12 cellular contexts compared by ENCODE assay signal in genomic region chr6:9516207-9516606, GRCh38.
A peak's percentile ranks its signal among the peaks of the same experiment; 100 is the strongest.
DNase-seq lines count a peak whose midpoint lies in the region; ATAC-seq and TF ChIP-seq lines count a peak whose summit lies in the region.
"Had no signal": no experiment of that assay in that cellular context is flagged by ENCODE, and none has a peak within 500 bp of the region (broad histone marks: within the 10 kb centered on the region; RNA-seq: fewer than 3 reads in every experiment).

No MANE protein-coding gene starts in this region.

- H3K27me3 Mint-ChIP-seq in activated T-cell treated with anti-CD3 and anti-CD28 coated beads, Interleukin-2, amount 50 U/mL, for 24 hours, result no peaks in the 10 kb centered on the region
- H3K27me3 Mint-ChIP-seq: activated naive CD4-positive, alpha-beta T cell treated with anti-CD3 and anti-CD28 coated beads, Interleukin-2, amount 50 U/mL, for 24 hours had no signal

- in situ Hi-C loops in SK-MEL-5 (cut with HindIII; ENCODE audit: low pct_unique_long_range_greater_than_20kb, low sequenced_read_pairs), result no loop called here

- no peak overlapping the region for H3K4me3 ChIP-seq in fibroblast of pulmonary artery (replicated peaks; ENCODE audit: low read depth, low read length)
- H3K4me3 ChIP-seq: smooth muscle cell had no signal

- no peak for ATAC-seq in HG03571 (IDR thresholded peaks at IDR 0.05; ENCODE audit: unreplicated experiment)

- H3K36me3 Mint-ChIP-seq in activated T-cell treated with anti-CD3 and anti-CD28 coated beads, Interleukin-2, amount 50 U/mL, for 24 hours (ENCODE audit: low read depth), result no peaks in the 10 kb centered on the region
- H3K36me3 Mint-ChIP-seq: activated naive CD4-positive, alpha-beta T cell treated with anti-CD3 and anti-CD28 coated beads, Interleukin-2, amount 50 U/mL, for 24 hours had no signal

- TF ChIP-seq CTCF in fibroblast of pulmonary artery (IDR thresholded peaks at IDR 0.05; ENCODE audit: low read length, missing control alignments), result no peak

- H3K9me3 Mint-ChIP-seq in activated T-cell treated with anti-CD3 and anti-CD28 coated beads, Interleukin-2, amount 50 U/mL, for 24 hours, result peaks cover 4% of the 10 kb centered on the region

- intact Hi-C loops in cardiac septum (cut with DNase I), result no loop called here

- H3K4me3 Mint-ChIP-seq in activated T-cell treated with anti-CD3 and anti-CD28 coated beads, Interleukin-2, amount 50 U/mL, for 24 hours, result no peak overlapping the region
- H3K4me3 Mint-ChIP-seq: activated naive CD4-positive, alpha-beta T cell treated with anti-CD3 and anti-CD28 coated beads, Interleukin-2, amount 50 U/mL, for 24 hours had no signal

- H3K27ac Mint-ChIP-seq in activated T-cell treated with anti-CD3 and anti-CD28 coated beads, Interleukin-2, amount 50 U/mL, for 24 hours, result no peak overlapping the region
- H3K27ac Mint-ChIP-seq: activated naive CD4-positive, alpha-beta T cell treated with anti-CD3 and anti-CD28 coated beads, Interleukin-2, amount 50 U/mL, for 24 hours had no signal

- H3K4me1 Mint-ChIP-seq in activated T-cell treated with anti-CD3 and anti-CD28 coated beads, Interleukin-2, amount 50 U/mL, for 24 hours (ENCODE audit: low read depth), result peaks cover 2% of the 10 kb centered on the region
- H3K4me1 Mint-ChIP-seq: activated naive CD4-positive, alpha-beta T cell treated with anti-CD3 and anti-CD28 coated beads, Interleukin-2, amount 50 U/mL, for 24 hours had no signal

- DNase-seq in NCI-H82 (lab: John Stamatoyannopoulos, UW), result peak; percentile 14
- no peak for DNase-seq in NCI-H82 treated with DMSO at 0.1 percent for 48 hours (lab: John Stamatoyannopoulos, UW; ENCODE audit: unreplicated experiment)
- peak; percentile 67 for DNase-seq in SK-MEL-5 (ENCODE audit: low read depth, low spot score)
- DNase-seq in fibroblast of pulmonary artery (ENCODE audit: low read depth), result peak; percentile 74
- DNase-seq in stromal cell of bone marrow (ENCODE audit: low read depth), result peak; percentile 18
- no peak for DNase-seq in activated T-cell treated with anti-CD3 and anti-CD28 coated beads, Interleukin-2, amount 50 U/mL, for 24 hours
- DNase-seq in cardiac septum (ENCODE audit: low spot score), result no peak
- DNase-seq: midbrain, WERI-Rb-1 had no signal

Comparison
In these comparisons a context has a peak if more than half of its experiments do, and no peak if none do; other contexts are left out.
1. DNase-seq: peak in NCI-H82 (single experiment), SK-MEL-5 (single experiment), fibroblast of pulmonary artery (single experiment) and stromal cell of bone marrow (single experiment); none in NCI-H82 treated with DMSO at 0.1 percent for 48 hours (single experiment), activated T-cell treated with anti-CD3 and anti-CD28 coated beads, Interleukin-2, amount 50 U/mL, for 24 hours (single experiment) and cardiac septum (single experiment).